12 cellular contexts compared by ENCODE assay signal in genomic region chr4:24730256-24731001, GRCh38.
DNase-seq lines count a peak whose midpoint lies in the region; ATAC-seq and TF ChIP-seq lines count a peak whose summit lies in the region.
"Had no signal": no experiment of that assay in that cellular context is flagged by ENCODE, and none has a peak within 500 bp of the region (broad histone marks: within the 10 kb centered on the region; RNA-seq: fewer than 3 reads in every experiment).

No MANE protein-coding gene starts in this region.

- in situ Hi-C loops in G401 (cut with HindIII; ENCODE audit: low sequenced_read_pairs) = no loop called here

- DNase-seq in G401 (ENCODE audit: low spot score) (peak; percentile 92), anterior cingulate cortex (lab: John Stamatoyannopoulos, UW) (peak in 52 of 58 donors; percentile 5 to 76 (median 40)), left cardiac atrium (peak; percentile 86), SKM-1 treated with dmso at 0.1 percent for 144 hours (lab: John Stamatoyannopoulos, UW; ENCODE audit: unreplicated experiment) (no peak), vagina (ENCODE audit: extremely low spot score in 2 of 2) (no peak), OCI-M2 (lab: John Stamatoyannopoulos, UW; ENCODE audit: unreplicated experiment) (no peak)
- DNase-seq in NK-92 treated with Interleukin-12 subunit alpha and Interleukin-12 subunit beta, amount 100 ng/mL, for 24 hours (lab: John Stamatoyannopoulos, UW) = no peak
- DNase-seq: activated CD4-positive, alpha-beta memory T cell treated with anti-CD3 and anti-CD28 coated beads for 36 hours; glutamatergic neuron; NCI-H1436 treated with DMSO at 0.1 percent for 48 hours had no signal

- peak overlapping the region; percentile 34 for H3K27ac ChIP-seq in skeletal muscle tissue (ENCODE audit: low read depth, low read length)
- H3K27ac ChIP-seq in vagina = no peak overlapping the region
- H3K27ac ChIP-seq: HL-60 had no signal

- no peaks in the 10 kb centered on the region for H3K36me3 ChIP-seq in skeletal muscle tissue (ENCODE audit: control insufficient read depth in 3 of 3, insufficient read depth in 3 of 3, low read length in 3 of 3)
- no peaks in the 10 kb centered on the region for H3K36me3 ChIP-seq in vagina

- TF ChIP-seq CTCF in vagina (IDR thresholded peaks at IDR 0.05) = no peak

- no peak overlapping the region for H3K4me3 ChIP-seq in skeletal muscle tissue (ENCODE audit: low read length in 3 of 3)
- no peak overlapping the region for H3K4me3 ChIP-seq in vagina

- peak overlapping the region in 1 of 3 donors; percentile 33 for H3K9ac ChIP-seq in skeletal muscle tissue (ENCODE audit: low read depth in 1 of 3, low read length in 3 of 3)

- ATAC-seq in left cardiac atrium = peak; percentile 93 to 97

- H3K9me3 ChIP-seq in skeletal muscle tissue (ENCODE audit: control insufficient read depth in 3 of 3, low read length in 3 of 3) (no peaks in the 10 kb centered on the region), vagina (no peaks in the 10 kb centered on the region)

- intact Hi-C loops in left cardiac atrium (cut with DNase I) = no loop called here
- intact Hi-C loops in vagina (cut with DNase I) = no loop called here

- H3K27me3 ChIP-seq in skeletal muscle tissue (ENCODE audit: control insufficient read depth in 3 of 3, insufficient read depth in 3 of 3, low read length in 3 of 3) (no peaks in the 10 kb centered on the region), vagina (no peaks in the 10 kb centered on the region)

- peaks cover 19 to 32% (median 27%) of the 10 kb centered on the region in 3 donors for H3K4me1 ChIP-seq in skeletal muscle tissue (ENCODE audit: control insufficient read depth in 3 of 3, insufficient read depth in 3 of 3, low read length in 3 of 3)
- no peaks in the 10 kb centered on the region for H3K4me1 ChIP-seq in vagina

- no peak for TF ChIP-seq POLR2A in vagina (IDR thresholded peaks at IDR 0.05)

Comparison
In these comparisons a context has a peak if more than half of its experiments do, and no peak if none do; other contexts are left out.
1. DNase-seq: peak in G401 (single experiment), anterior cingulate cortex (52 of 58) and left cardiac atrium (single experiment); none in SKM-1 treated with dmso at 0.1 percent for 144 hours (single experiment), NK-92 treated with Interleukin-12 subunit alpha and Interleukin-12 subunit beta, amount 100 ng/mL, for 24 hours (single experiment), vagina (0 of 2) and OCI-M2 (single experiment).